8 cellular contexts compared by ENCODE assay signal in genomic region chr5:119411935-119412623, GRCh38. TPM values are rescaled to one million over a fixed set of nuclear protein-coding genes. Genes with fewer than 3 reads are reported as not detected.
DNase-seq lines count a peak whose midpoint lies in the region; ATAC-seq and TF ChIP-seq lines count a peak whose summit lies in the region.

No MANE protein-coding gene starts in this region.

- H3K27me3 ChIP-seq in BE2C: no peaks in the 10 kb centered on the region

- H3K36me3 ChIP-seq in BE2C: no peaks in the 10 kb centered on the region

- intact Hi-C loops in left colon (cut with DNase I, micrococcal nuclease): loop anchor here in 1 of 2 donors (5.0 to 10.0 kb wide), 2 partner anchors 147 to 425 kb away; partner anchors contain the start of gene DTWD2

- no peaks in the 10 kb centered on the region for H3K9me3 ChIP-seq in BE2C

- DNase-seq in BE2C (peak; percentile 42), NCI-H2196 treated with DMSO at 0.1 percent for 48 hours (lab: John Stamatoyannopoulos, UW; ENCODE audit: unreplicated experiment) (peak; percentile 41), dermis blood vessel endothelial cell (peak; percentile 89), left colon (peak; percentile 42 to 53)
- DNase-seq in activated CD4-positive, CD25-positive, alpha-beta regulatory T cell (lab: John Stamatoyannopoulos, UW): peak; percentile 6 to 17 (median 8)
- DNase-seq in stimulated activated CD8-positive, alpha-beta memory T cell treated with anti-CD3 and anti-CD28 coated beads, Interleukin-12 subunit alpha, Interleukin-12 subunit beta, amount 100 ng/mL, for 1 hour (ENCODE audit: low read depth): peak; percentile 31

- H3K4me3 ChIP-seq in BE2C (ENCODE audit: low read depth, low read length): peak overlapping the region; percentile 52

- H3K4me1 ChIP-seq in BE2C: no peaks in the 10 kb centered on the region

- peak; percentile 92 for TF ChIP-seq CTCF in BE2C (IDR thresholded peaks at IDR 0.05; ENCODE audit: low read depth, low read length)

- peak; percentile 58 for ATAC-seq in GM18867 (IDR thresholded peaks at IDR 0.05; ENCODE audit: unreplicated experiment)
- ATAC-seq in HG03159 (IDR thresholded peaks at IDR 0.05; ENCODE audit: unreplicated experiment): peak; percentile 61
- ATAC-seq in left colon: peak; percentile 95

RNA-seq across cellular contexts. Expression of gene HSD17B4, which starts 40.2 kb away (rescaled TPM):
- polyA plus RNA-seq in BE2C (2012; ENCODE audit: insufficient read depth, insufficient read length, low read depth): 57.4 TPM
- total RNA-seq in dermis blood vessel endothelial cell: 148 and 206 TPM in 2 replicates
- 100 to 1,000 TPM; 249 to 314 TPM for total RNA-seq in left colon

RNA-seq across cellular contexts. Expression of gene TNFAIP8, which starts 56.3 kb away (rescaled TPM):
- not detected for polyA plus RNA-seq in BE2C (2012; ENCODE audit: insufficient read depth, insufficient read length, low read depth)
- total RNA-seq in dermis blood vessel endothelial cell (13.6 and 15.9 TPM in 2 replicates), left colon (10 to 100 TPM in 1 of 2 donors, 1 to 10 TPM in 1; 7.0 to 11.8 TPM)

Comparison
In these comparisons a context has a peak if more than half of its experiments do, and no peak if none do; other contexts are left out.
1. Peak in every context shown above with its lines: DNase-seq, ATAC-seq and H3K4me3 ChIP-seq.
2. DNase-seq: peak in every context shown above with its lines; median percentile 89 in dermis blood vessel endothelial cell; 48 in left colon; 42 in BE2C; 41 in NCI-H2196 treated with DMSO at 0.1 percent for 48 hours; 31 in stimulated activated CD8-positive, alpha-beta memory T cell treated with anti-CD3 and anti-CD28 coated beads, Interleukin-12 subunit alpha, Interleukin-12 subunit beta, amount 100 ng/mL, for 1 hour; 8 in activated CD4-positive, CD25-positive, alpha-beta regulatory T cell.